ENCODE assay signal across 8 cellular contexts in the genomic region with DNA sequence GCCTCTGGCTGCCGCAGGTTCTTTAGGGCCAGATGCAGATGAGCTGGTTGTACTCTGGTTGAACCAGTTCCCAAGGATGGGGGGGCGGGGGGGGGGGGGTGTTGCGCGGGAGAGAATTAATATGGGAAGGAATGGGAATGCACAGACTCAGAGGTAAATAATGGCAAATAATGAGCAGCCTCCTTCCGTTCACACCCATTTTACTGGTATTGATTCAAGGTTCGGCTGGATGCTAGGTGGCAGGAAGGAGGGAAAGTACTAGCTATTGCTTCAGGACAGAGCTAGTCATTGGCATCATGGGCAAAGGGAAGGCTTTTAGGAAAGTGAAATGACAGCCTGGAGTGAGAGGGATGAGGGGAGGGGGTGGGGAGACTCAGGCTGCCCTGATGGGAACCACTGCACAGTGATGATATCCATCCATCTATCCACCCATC. TPM values are rescaled to one million over a fixed set of nuclear protein-coding genes. Genes with fewer than 3 reads are reported as not detected.
A peak's percentile ranks its signal among the peaks of the same experiment; 100 is the strongest.
DNase-seq lines count a peak whose midpoint lies in the region; ATAC-seq and TF ChIP-seq lines count a peak whose summit lies in the region.
"Had no signal": no experiment of that assay in that cellular context is flagged by ENCODE, and none has a peak within 500 bp of the region (broad histone marks: within the 10 kb centered on the region; RNA-seq: fewer than 3 reads in every experiment).

A gene with protein sequence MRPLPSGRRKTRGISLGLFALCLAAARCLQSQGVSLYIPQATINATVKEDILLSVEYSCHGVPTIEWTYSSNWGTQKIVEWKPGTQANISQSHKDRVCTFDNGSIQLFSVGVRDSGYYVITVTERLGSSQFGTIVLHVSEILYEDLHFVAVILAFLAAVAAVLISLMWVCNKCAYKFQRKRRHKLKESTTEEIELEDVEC (minus strand): TSS at position 34 of the 434 bp plus-strand sequence. CDS start 116 bp downstream, outside the sequence.

- H3K79me1 ChIP-seq in IMR-90 (ENCODE audit: low read depth in 1 of 2, low read length in 2 of 2), result no peaks in the 10 kb centered on the region

- intact Hi-C loops in IMR-90 (cut with micrococcal nuclease), result no loop called here
- intact Hi-C loops in body of pancreas (cut with DNase I), result no loop called here
- intact Hi-C loops in left lung (cut with DNase I), result no loop called here
- intact Hi-C loops in testis (cut with DNase I; ENCODE audit: low total_unique reads), result no loop called here
- intact Hi-C loops in posterior vena cava (cut with DNase I), result no loop called here

- no peak within 1 kb of the TSS for H3K27ac ChIP-seq in IMR-90 (ENCODE audit: insufficient read depth, low read length)
- H3K27ac ChIP-seq in body of pancreas, result peak within 1 kb of the TSS in 3 of 4 donors; percentile 43 to 66 (median 49)
- H3K27ac ChIP-seq in left lung, result no peak within 1 kb of the TSS
- H3K27ac ChIP-seq in testis, result no peak within 1 kb of the TSS

- no peak within 1 kb of the TSS; the same call in 1 of the 2 replicates for H2AK5ac ChIP-seq in IMR-90 (ENCODE audit: low read depth, low read length)

- no TSS peak for BruUV-seq in IMR-90 (replicated peaks; lab: Mats Ljungman, UMichigan)

- POLR2A ChIA-PET in IMR-90 (lab: Charles Lee; ENCODE audit: unreplicated experiment), result interaction anchor here (0.6 kb wide), 1 partner anchor 12 kb away, joined by 6 read pairs; no protein-coding TSS in a partner anchor

- H3K27me3 ChIP-seq in IMR-90 (ENCODE audit: control insufficient read depth, insufficient read depth, low read length), result peaks cover 5% of the 10 kb centered on the region
- no peaks in the 10 kb centered on the region for H3K27me3 ChIP-seq in body of pancreas
- peaks cover 0 to 28% of the 10 kb centered on the region in 2 donors for H3K27me3 ChIP-seq in left lung
- no peaks in the 10 kb centered on the region for H3K27me3 ChIP-seq in testis

- H4K20me1 ChIP-seq in IMR-90 (ENCODE audit: insufficient read depth, low read length), result no peaks in the 10 kb centered on the region

- peak within 1 kb of the TSS; percentile 32; the same call in 1 of the 2 replicates for H4K91ac ChIP-seq in IMR-90 (ENCODE audit: insufficient read depth, low read depth, low read length)

- ATAC-seq in IMR-90 (ENCODE audit: low read depth) (no peak), body of pancreas (no peak), left lung (no peak), HG02571 (IDR thresholded peaks at IDR 0.05; ENCODE audit: unreplicated experiment) (no peak)

- H2AFZ ChIP-seq in IMR-90 (replicated peaks; ENCODE audit: low read length, poor library complexity), result peak within 1 kb of the TSS; percentile 86

- TF ChIP-seq POLR2A in IMR-90 (IDR thresholded peaks at IDR 0.05; ENCODE audit: low read depth, low read length) (no peak), body of pancreas (IDR thresholded peaks at IDR 0.05) (no peak), testis (IDR thresholded peaks at IDR 0.05) (no peak)

- peak within 1 kb of the TSS; percentile 40 for H3K9ac ChIP-seq in IMR-90 (ENCODE audit: low read depth, low read length)

- peak within 1 kb of the TSS; percentile 42; the same call in 1 of the 2 replicates for H2BK120ac ChIP-seq in IMR-90 (ENCODE audit: low read depth, low read length)

- H3K9me1 ChIP-seq in IMR-90 (ENCODE audit: insufficient read depth, low read length), result peaks cover 7% of the 10 kb centered on the region; the same call in 1 of the 2 replicates

- peaks cover 11% of the 10 kb centered on the region for H3K4me1 ChIP-seq in IMR-90 (ENCODE audit: control insufficient read depth, insufficient read depth, low read length)
- H3K4me1 ChIP-seq in body of pancreas, result peaks cover 13% of the 10 kb centered on the region
- H3K4me1 ChIP-seq in left lung, result no peaks in the 10 kb centered on the region
- H3K4me1 ChIP-seq in testis, result no peaks in the 10 kb centered on the region

- no peak within 1 kb of the TSS for H2BK20ac ChIP-seq in IMR-90 (ENCODE audit: low read depth, low read length)

- H2BK5ac ChIP-seq in IMR-90 (ENCODE audit: low read depth, low read length, poor library complexity, severe bottlenecking), result no peak within 1 kb of the TSS

- no peak for DNase-seq in IMR-90
- DNase-seq in body of pancreas, result no peak
- no peak for DNase-seq in left lung
- DNase-seq in testis, result no peak
- DNase-seq in SIG-M5 treated with dmso at 0.1 percent for 504 hours (lab: John Stamatoyannopoulos, UW; ENCODE audit: unreplicated experiment), result no peak
- no peak for DNase-seq in posterior vena cava (ENCODE audit: low spot score)
- DNase-seq: activated B cell treated with CpG ODN at 0.5 μM for 24 hours had no signal

- TF ChIP-seq RAD21 in IMR-90 (IDR thresholded peaks at IDR 0.05; ENCODE audit: low read length), result no peak

- no peak within 1 kb of the TSS; the same call in 2 of the 3 replicates for H2BK15ac ChIP-seq in IMR-90 (ENCODE audit: low read depth, low read length)

- H4K8ac ChIP-seq in IMR-90 (ENCODE audit: low read depth in 2 of 2, low read length in 2 of 2), result peak within 1 kb of the TSS; percentile 48 to 96; a peak in 3 of 4 replicates

- dilution Hi-C loops in IMR-90 (cut with HindIII; ENCODE audit: low sequenced_read_pairs, unreplicated experiment), result no loop called here

- WGBS in IMR-90 (ENCODE audit: extremely low coverage in 2 of 2, insufficient read length in 1 of 2), 2 experiments, result no CpG with 5 or more reads among the region's 6 CpGs
- 5 to 15% methylated on average over 3 to 6 of the region's 6 CpGs for WGBS in body of pancreas, 2 donors
- WGBS in testis, 2 donors, result 13 to 19% methylated on average over 6 of the region's 6 CpGs

- in situ Hi-C loops in IMR-90 (cut with MboI; ENCODE audit: low sequenced_read_pairs), result no loop called here

- no peak within 1 kb of the TSS; the same call in 1 of the 2 replicates for H3K4ac ChIP-seq in IMR-90 (ENCODE audit: low read depth, low read length)

- H3K14ac ChIP-seq in IMR-90 (replicated peaks; ENCODE audit: low read depth, low read length), result no peak within 1 kb of the TSS

- H2AK9ac ChIP-seq in IMR-90 (replicated peaks; ENCODE audit: low read depth, low read length, poor library complexity), result peak within 1 kb of the TSS; percentile 62

- peak within 1 kb of the TSS; percentile 34; the same call in 1 of the 2 replicates for H4K5ac ChIP-seq in IMR-90 (ENCODE audit: low read depth, low read length)

- H3K4me3 ChIP-seq in IMR-90 (ENCODE audit: insufficient read depth, low read depth, low read length) (peak within 1 kb of the TSS; percentile 10; the same call in 1 of the 2 replicates), body of pancreas (peak within 1 kb of the TSS; percentile 45 to 60), left lung (peak within 1 kb of the TSS; percentile 31 to 44), testis (peak within 1 kb of the TSS; percentile 54 to 70)

- peak within 1 kb of the TSS; percentile 49; the same call in 1 of the 2 replicates for H3K23ac ChIP-seq in IMR-90 (ENCODE audit: low read depth, low read length)

- no peaks in the 10 kb centered on the region for H3K9me3 ChIP-seq in IMR-90 (ENCODE audit: control insufficient read depth, insufficient read depth, low read length)
- no peaks in the 10 kb centered on the region for H3K9me3 ChIP-seq in body of pancreas
- H3K9me3 ChIP-seq in left lung, result no peaks in the 10 kb centered on the region
- H3K9me3 ChIP-seq in testis, result no peaks in the 10 kb centered on the region

- no peak within 1 kb of the TSS for H3K18ac ChIP-seq in IMR-90 (ENCODE audit: low read depth, low read length)

- CTCF ChIA-PET in IMR-90 (lab: Yijun Ruan, JAX), result interaction anchor here (0.7 to 1.1 kb wide), 2 partner anchors 9 to 13 kb away, joined by 3 to 4 read pairs; no protein-coding TSS in a partner anchor

- no peak within 1 kb of the TSS for H3K56ac ChIP-seq in IMR-90 (ENCODE audit: extremely low read depth, insufficient read depth, low read length)

- peak within 1 kb of the TSS; percentile 55; the same call in 1 of the 2 replicates for H3K4me2 ChIP-seq in IMR-90 (ENCODE audit: low read depth, low read length)

- no peaks in the 10 kb centered on the region for H3K36me3 ChIP-seq in IMR-90 (ENCODE audit: control insufficient read depth, insufficient read depth, low read length)
- H3K36me3 ChIP-seq in body of pancreas (replicated peaks in 1 of 2; ENCODE audit: insufficient read depth in 1 of 2, low read depth in 2 of 2), result no peaks in the 10 kb centered on the region
- H3K36me3 ChIP-seq in left lung, result no peaks in the 10 kb centered on the region
- no peaks in the 10 kb centered on the region for H3K36me3 ChIP-seq in testis (ENCODE audit: low read depth, missing control alignments)

- TF ChIP-seq CTCF in IMR-90 (conservative IDR thresholded peaks at IDR 0.05; ENCODE audit: low read depth, low read length) (no peak), body of pancreas (IDR thresholded peaks at IDR 0.05) (no peak), left lung (IDR thresholded peaks at IDR 0.05) (no peak), testis (IDR thresholded peaks at IDR 0.05) (no peak)

TF ChIP-seq in IMR-90, 13 proteins besides CTCF, POLR2A, EP300 and RAD21:
- TF ChIP-seq CHD1 (IDR thresholded peaks at IDR 0.05; ENCODE audit: low read depth, low read length), result no peak
- no peak for TF ChIP-seq NFE2L2 (IDR thresholded peaks at IDR 0.05; ENCODE audit: low read depth, low read length)
- TF ChIP-seq, protein P1, sequence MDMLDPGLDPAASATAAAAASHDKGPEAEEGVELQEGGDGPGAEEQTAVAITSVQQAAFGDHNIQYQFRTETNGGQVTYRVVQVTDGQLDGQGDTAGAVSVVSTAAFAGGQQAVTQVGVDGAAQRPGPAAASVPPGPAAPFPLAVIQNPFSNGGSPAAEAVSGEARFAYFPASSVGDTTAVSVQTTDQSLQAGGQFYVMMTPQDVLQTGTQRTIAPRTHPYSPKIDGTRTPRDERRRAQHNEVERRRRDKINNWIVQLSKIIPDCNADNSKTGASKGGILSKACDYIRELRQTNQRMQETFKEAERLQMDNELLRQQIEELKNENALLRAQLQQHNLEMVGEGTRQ (IDR thresholded peaks at IDR 0.05; ENCODE audit: low read depth, low read length), result no peak
- TF ChIP-seq BHLHE40 (IDR thresholded peaks at IDR 0.05; ENCODE audit: low read depth, low read length), result no peak
- no peak for TF ChIP-seq RCOR1 (IDR thresholded peaks at IDR 0.05; ENCODE audit: insufficient replicate concordance, low read length)
- no peak for TF ChIP-seq RFX5 (IDR thresholded peaks at IDR 0.05; ENCODE audit: low read depth, low read length)
- TF ChIP-seq MXI1 (IDR thresholded peaks at IDR 0.05; ENCODE audit: borderline replicate concordance, low read depth, low read length), result no peak
- TF ChIP-seq MAZ (IDR thresholded peaks at IDR 0.05; ENCODE audit: borderline replicate concordance, low read depth, low read length), result no peak
- no peak for TF ChIP-seq FOS (IDR thresholded peaks at IDR 0.05; ENCODE audit: low read depth, low read length)

RNA-seq across cellular contexts. Expression of the gene that starts here (rescaled TPM):
- 0.28 and 0.36 TPM in 2 replicates for total RNA-seq in IMR-90 (2012; rRNA removed)
- polyA plus RNA-seq in IMR-90 (2012; rRNA removed), result 0.17 and 0.43 TPM in 2 replicates
- polyA plus RNA-seq in IMR-90 (2012; cell fraction: cytosol; rRNA removed), result 0.14 and 0.15 TPM in 2 replicates
- polyA plus RNA-seq in IMR-90 (2012; cell fraction: nucleus; rRNA removed; ENCODE audit: low replicate concordance), result 0.53 and 1.5 TPM in 2 replicates
- total RNA-seq in body of pancreas, result not detected
- total RNA-seq in left lung, result under 1 TPM; 0.16 to 0.38 TPM
- under 1 TPM; 0.31 to 0.50 TPM for total RNA-seq in testis
- 0.26 TPM for polyA plus RNA-seq in testis (ENCODE audit: insufficient read depth, low read depth, low replicate concordance)
- 1 to 10 TPM in 1 of 2 donors, under 1 TPM in 1; 0.10 to 1.0 TPM for total RNA-seq in posterior vena cava
- total RNA-seq: activated B cell treated with CpG ODN at 0.5 μM for 24 hours had no signal

Comparison
In these comparisons a context has a peak if more than half of its experiments do, and no peak if none do; other contexts are left out.
1. H3K27ac ChIP-seq: peak in body of pancreas (3 of 4); none in IMR-90 (single experiment), left lung (0 of 2) and testis (0 of 2).
2. H3K4me3 ChIP-seq: peak in every context shown above with its lines; median percentile 62 in testis; 52 in body of pancreas; 38 in left lung; 10 in IMR-90.